ENCODE assay signal across 15 cellular contexts in genomic region chr1:48853006-48853405, GRCh38.
DNase-seq lines count a peak whose midpoint lies in the region; ATAC-seq, FAIRE-seq and TF ChIP-seq lines count a peak whose summit lies in the region.
"Had no signal": no experiment of that assay in that cellular context is flagged by ENCODE, and none has a peak within 500 bp of the region (broad histone marks: within the 10 kb centered on the region; RNA-seq: fewer than 3 reads in every experiment).

No MANE protein-coding gene starts in this region.

- H3K4me2 ChIP-seq in IMR-90 (ENCODE audit: low read depth, low read length), result no peak overlapping the region
- H3K4me2 ChIP-seq in HepG2 (ENCODE audit: low read depth, low read length), result no peak overlapping the region

- H2BK5ac ChIP-seq in IMR-90 (ENCODE audit: low read depth, low read length, poor library complexity, severe bottlenecking), result no peak overlapping the region

- H2AFZ ChIP-seq in IMR-90 (replicated peaks; ENCODE audit: low read length, poor library complexity), result no peak overlapping the region
- H2AFZ ChIP-seq in HepG2 (ENCODE audit: low read length), result no peak overlapping the region

- H4K20me1 ChIP-seq in IMR-90 (ENCODE audit: insufficient read depth, low read length) (no peaks in the 10 kb centered on the region), HepG2 (ENCODE audit: insufficient read depth, low read length) (no peaks in the 10 kb centered on the region)

- in situ Hi-C loops in IMR-90 (cut with MboI; ENCODE audit: low sequenced_read_pairs), result no loop called here
- in situ Hi-C loops in HepG2 (cut with HindIII; ENCODE audit: extremely low pct_ligation_motif_present, low pct_unique_long_range_greater_than_20kb), result no loop called here

- no peak overlapping the region for H2BK120ac ChIP-seq in IMR-90 (ENCODE audit: low read depth, low read length)

- H3K79me2 ChIP-seq in HepG2 (ENCODE audit: insufficient read depth, low read length), result no peaks in the 10 kb centered on the region

- no peak overlapping the region for H2BK20ac ChIP-seq in IMR-90 (ENCODE audit: low read depth, low read length)

- H3K18ac ChIP-seq in IMR-90 (ENCODE audit: low read depth, low read length), result no peak overlapping the region

- CTCF ChIA-PET in IMR-90 (lab: Yijun Ruan, JAX), result no interaction called here
- CTCF ChIA-PET in HepG2 (lab: Yijun Ruan, JAX; ENCODE audit: low intra/inter-chr PET ratio, low total read pairs), result no interaction called here

- H3K9me3 ChIP-seq in IMR-90 (ENCODE audit: control insufficient read depth, insufficient read depth, low read length) (peaks cover 4% of the 10 kb centered on the region), HepG2 (ENCODE audit: low read length) (0 out of 2 replicates have a peak, but pooled peaks cover 8% of the 10 kb centered on the region)

- no TSS peak for BruUV-seq in IMR-90 (replicated peaks; lab: Mats Ljungman, UMichigan)
- BruUV-seq in HepG2 (replicated peaks; lab: Mats Ljungman, UMichigan), result no TSS peak

- H3K79me1 ChIP-seq in IMR-90 (ENCODE audit: low read depth in 1 of 2, low read length in 2 of 2), result no peaks in the 10 kb centered on the region

- no peaks in the 10 kb centered on the region for H3K27me3 ChIP-seq in IMR-90 (ENCODE audit: control insufficient read depth, insufficient read depth, low read length)
- H3K27me3 ChIP-seq in HepG2 (ENCODE audit: control insufficient read depth in 1 of 2, insufficient read depth in 2 of 2, low read length in 2 of 2), result no peaks in the 10 kb centered on the region

- TF ChIP-seq EP300 in HepG2 (IDR thresholded peaks at IDR 0.05; ENCODE audit: low read depth in 2 of 2, low read length in 2 of 2) (no peak), HepG2 (CRISPR knock-in tag; IDR thresholded peaks at IDR 0.05; ENCODE audit: borderline replicate concordance) (no peak)

- no peak overlapping the region for H4K91ac ChIP-seq in IMR-90 (ENCODE audit: insufficient read depth, low read depth, low read length)

- H3K4ac ChIP-seq in IMR-90 (ENCODE audit: low read depth, low read length), result no peak overlapping the region

- no peaks in the 10 kb centered on the region for H3K9me1 ChIP-seq in IMR-90 (ENCODE audit: insufficient read depth, low read length)

- no peak overlapping the region for H3K23ac ChIP-seq in IMR-90 (ENCODE audit: low read depth, low read length)

- dilution Hi-C loops in IMR-90 (cut with HindIII; ENCODE audit: low sequenced_read_pairs, unreplicated experiment), result no loop called here

- TF ChIP-seq CTCF in IMR-90 (conservative IDR thresholded peaks at IDR 0.05; ENCODE audit: low read depth, low read length) (no peak), HepG2 (CRISPR knock-in tag; IDR thresholded peaks at IDR 0.05) (no peak)

- H4K5ac ChIP-seq in IMR-90 (ENCODE audit: low read depth, low read length), result no peak overlapping the region

- H3K56ac ChIP-seq in IMR-90 (ENCODE audit: extremely low read depth, insufficient read depth, low read length), result no peak overlapping the region

- no peak for ATAC-seq in IMR-90 (ENCODE audit: low read depth)
- no peak for ATAC-seq in Right ventricle myocardium inferior
- no peak for ATAC-seq in Right ventricle myocardium superior (ENCODE audit: poor library complexity)
- no peak for ATAC-seq in HepG2
- ATAC-seq: left ventricle myocardium superior had no signal

- H4K8ac ChIP-seq in IMR-90 (ENCODE audit: low read depth in 2 of 2, low read length in 2 of 2), result no peak overlapping the region

- intact Hi-C loops in IMR-90 (cut with micrococcal nuclease) (no loop called here), Right ventricle myocardium inferior (cut with DNase I) (no loop called here), Right ventricle myocardium superior (cut with DNase I) (no loop called here), HepG2 (cut with micrococcal nuclease; ENCODE audit: unreplicated experiment) (no loop called here)

- no peak for FAIRE-seq in HepG2 (lab: Jason Lieb, UNC)

- no peak overlapping the region for H2AK9ac ChIP-seq in IMR-90 (replicated peaks; ENCODE audit: low read depth, low read length, poor library complexity)

- no peak overlapping the region for H3K14ac ChIP-seq in IMR-90 (replicated peaks; ENCODE audit: low read depth, low read length)

- TF ChIP-seq RAD21 in IMR-90 (IDR thresholded peaks at IDR 0.05; ENCODE audit: low read length), result no peak
- TF ChIP-seq RAD21 in HepG2 (CRISPR knock-in tag; IDR thresholded peaks at IDR 0.05), result no peak

- no peaks in the 10 kb centered on the region for H3K36me3 ChIP-seq in IMR-90 (ENCODE audit: control insufficient read depth, insufficient read depth, low read length)
- no peaks in the 10 kb centered on the region for H3K36me3 ChIP-seq in HepG2 (replicated peaks in 1 of 2; ENCODE audit: control insufficient read depth in 1 of 2, insufficient read depth in 2 of 2, low read length in 2 of 2)

- DNase-seq in AG08396 (ENCODE audit: low spot score) (peak; percentile 4), IMR-90 (peak; percentile 11), amniotic stem cell (lab: John Stamatoyannopoulos, UW) (peak; percentile 84), glomerular visceral epithelial cell (ENCODE audit: extremely low spot score) (peak; percentile 23), Right ventricle myocardium inferior (ENCODE audit: missing footprints) (no peak), Right ventricle myocardium superior (no peak), NCI-H526 (lab: John Stamatoyannopoulos, UW) (no peak), HepG2 (ENCODE audit: low spot score) (no peak)
- DNase-seq: activated CD4-positive, CD25-positive, alpha-beta regulatory T cell treated with anti-CD3 and anti-CD28 coated beads, Interleukin-2, amount 50 U/mL, for 72 hours; CD4-positive, alpha-beta T cell; cerebellar nuclear complex; left ventricle myocardium superior; NCI-H524; nucleus accumbens had no signal

- H3K27ac ChIP-seq in IMR-90 (ENCODE audit: insufficient read depth, low read length), result no peak overlapping the region
- H3K27ac ChIP-seq in HepG2 (ENCODE audit: extremely low read length, insufficient read depth, low read length), result no peak overlapping the region
- H3K27ac ChIP-seq: HL-60 had no signal

- H2AK5ac ChIP-seq in IMR-90 (ENCODE audit: low read depth, low read length), result no peak overlapping the region

- no peak overlapping the region for H3K4me3 ChIP-seq in IMR-90 (ENCODE audit: insufficient read depth, low read depth, low read length)
- H3K4me3 ChIP-seq in HepG2 (replicated peaks in 1 of 3; ENCODE audit: insufficient read depth in 1 of 3, low read depth in 2 of 3, low read length in 3 of 3), result no peak overlapping the region

- H3K4me1 ChIP-seq in IMR-90 (ENCODE audit: control insufficient read depth, insufficient read depth, low read length) (no peaks in the 10 kb centered on the region), HepG2 (ENCODE audit: insufficient read depth, low read length) (no peaks in the 10 kb centered on the region)

- no peak for TF ChIP-seq POLR2A in IMR-90 (IDR thresholded peaks at IDR 0.05; ENCODE audit: low read depth, low read length)
- no peak for TF ChIP-seq POLR2A in HepG2 (IDR thresholded peaks at IDR 0.05; ENCODE audit: insufficient read depth in 1 of 2, low read depth in 2 of 2, low read length in 2 of 2)

- POLR2A ChIA-PET in IMR-90 (lab: Charles Lee; ENCODE audit: unreplicated experiment) (no interaction called here), HepG2 (lab: Yijun Ruan, JAX) (no interaction called here)

- no peak overlapping the region for H2BK15ac ChIP-seq in IMR-90 (ENCODE audit: low read depth, low read length)

- H3K9ac ChIP-seq in IMR-90 (ENCODE audit: low read depth, low read length) (no peak overlapping the region), HepG2 (ENCODE audit: insufficient read depth, low read depth, low read length) (no peak overlapping the region)

TF ChIP-seq in IMR-90, 13 proteins besides CTCF, POLR2A, EP300 and RAD21 (continues in another document):
- TF ChIP-seq USF2 (IDR thresholded peaks at IDR 0.05; ENCODE audit: low read depth, low read length), result no peak
- TF ChIP-seq RCOR1 (IDR thresholded peaks at IDR 0.05; ENCODE audit: insufficient replicate concordance, low read length), result no peak
- no peak for TF ChIP-seq CHD1 (IDR thresholded peaks at IDR 0.05; ENCODE audit: low read depth, low read length)

TF ChIP-seq in HepG2, 621 proteins besides CTCF, POLR2A, EP300 and RAD21 (continues in another document):
- TF ChIP-seq SOX5 (CRISPR knock-in tag; IDR thresholded peaks at IDR 0.05; ENCODE audit: borderline replicate concordance) (no peak), HMGXB3 (CRISPR knock-in tag; IDR thresholded peaks at IDR 0.05; ENCODE audit: borderline replicate concordance) (no peak), NFATC3 (CRISPR knock-in tag; IDR thresholded peaks at IDR 0.05) (no peak), PRMT3 (CRISPR knock-in tag; IDR thresholded peaks at IDR 0.05; ENCODE audit: borderline replicate concordance, low read depth) (no peak), ZNF83 (CRISPR knock-in tag; IDR thresholded peaks at IDR 0.05; ENCODE audit: borderline replicate concordance) (no peak), SRSF9 (IDR thresholded peaks at IDR 0.05; ENCODE audit: borderline replicate concordance, insufficient read depth, low read depth, low read length, poor library complexity, severe bottlenecking) (no peak)

Comparison
In these comparisons a context has a peak if more than half of its experiments do, and no peak if none do; other contexts are left out.
1. DNase-seq: peak in AG08396 (single experiment), IMR-90 (single experiment), amniotic stem cell (single experiment) and glomerular visceral epithelial cell (single experiment); none in Right ventricle myocardium inferior (single experiment), Right ventricle myocardium superior (single experiment), NCI-H526 (0 of 2) and HepG2 (single experiment).